22 cellular contexts compared by ENCODE assay signal in the genomic region with DNA sequence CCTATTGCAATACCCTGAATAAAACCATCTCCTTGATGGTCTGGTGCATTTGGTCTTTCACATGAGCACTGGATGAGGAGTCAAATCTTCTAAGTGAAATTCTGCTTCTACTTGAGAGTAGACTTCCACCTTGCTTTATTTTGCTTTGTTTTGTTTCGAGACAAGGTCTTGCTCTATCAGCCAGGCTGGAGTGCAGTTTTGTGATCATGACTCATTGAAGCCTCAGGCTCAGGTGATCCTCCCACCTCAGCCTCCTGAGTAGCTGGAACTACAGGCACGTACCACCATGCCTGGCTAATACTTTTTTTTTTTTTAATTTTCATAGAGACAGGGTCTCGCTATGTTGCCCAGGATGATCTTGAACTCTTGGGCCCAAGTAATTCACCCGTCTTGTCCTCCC.
"Had no signal": no experiment of that assay in that cellular context is flagged by ENCODE, and none has a peak within 500 bp of the region (broad histone marks: within the 10 kb centered on the region; RNA-seq: fewer than 3 reads in every experiment).

No MANE protein-coding gene starts in this region.

- H3K9me3 ChIP-seq: body of pancreas, left lung, neutrophil, ovary, prostate gland, right atrium auricular region had no signal

- DNase-seq: activated CD4-positive, alpha-beta memory T cell treated with anti-CD3 and anti-CD28 coated beads, Interleukin-2, amount 10 ng/mL, durations not matched to agents 7 days and 5 days; activated CD4-positive, alpha-beta T cell treated with anti-CD3 and anti-CD28 coated beads, Interleukin-2, amount 10 ng/mL, durations not matched to agents 24 days and 14 days; activated CD8-positive, alpha-beta memory T cell treated with anti-CD3 and anti-CD28 coated beads, Interleukin-2, amount 10 ng/mL, durations not matched to agents 7 days and 5 days; activated effector memory CD4-positive, alpha-beta T cell treated with anti-CD3 and anti-CD28 coated beads, Interleukin-2, amount 50 U/mL, for 16 hours; activated naive CD4-positive, alpha-beta T cell treated with anti-CD3 and anti-CD28 coated beads, Interleukin-2, amount 50 U/mL, for 16 hours; activated naive CD8-positive, alpha-beta T cell treated with anti-CD3 and anti-CD28 coated beads, Interleukin-2, amount 50 U/mL, for 24 hours; activated T-cell treated with anti-CD3 and anti-CD28 coated beads for 4 hours; effector CD4-positive, alpha-beta T cell; foreskin melanocyte; immature natural killer cell; left lung; midbrain; ovary; stimulated activated CD4-positive, alpha-beta T cell treated with anti-CD3 and anti-CD28 coated beads, Interleukin-12 subunit alpha, Interleukin-12 subunit beta, amount 100 ng/mL, for 4 hours; stimulated activated CD4-positive, alpha-beta T cell treated with anti-CD3 and anti-CD28 coated beads, Interleukin-4, amount 100 ng/mL, for 4 hours; stimulated activated naive CD8-positive, alpha-beta T cell treated with anti-CD3 and anti-CD28 coated beads, Interleukin-15, Interleukin-2, amounts not matched to agents 100 U/mL and 50 U/mL, for 24 hours had no signal

- H3K27ac ChIP-seq: ovary, prostate gland, right atrium auricular region, VCaP had no signal

- H3K36me3 ChIP-seq: left lung, neutrophil, ovary, prostate gland, right atrium auricular region had no signal

- H3K27me3 ChIP-seq: body of pancreas, neutrophil, ovary, right atrium auricular region had no signal

- H3K4me1 ChIP-seq: right atrium auricular region had no signal

- H3K4me3 ChIP-seq: body of pancreas, left lung, ovary, prostate gland, right atrium auricular region had no signal

- ATAC-seq: activated CD4-positive, CD25-positive, alpha-beta regulatory T cell treated with anti-CD3 and anti-CD28 coated beads, Interleukin-2, amount 50 U/mL, for 24 hours; activated CD8-positive, alpha-beta memory T cell treated with anti-CD3 and anti-CD28 coated beads, Interleukin-2, amount 10 ng/mL, durations not matched to agents 7 days and 5 days; activated naive CD8-positive, alpha-beta T cell treated with anti-CD3 and anti-CD28 coated beads, Interleukin-2, amount 50 U/mL, for 24 hours; stimulated activated naive CD8-positive, alpha-beta T cell treated with anti-CD3 and anti-CD28 coated beads, Interleukin-15, Interleukin-2, amounts not matched to agents 100 U/mL and 50 U/mL, for 24 hours had no signal
